Comparison of ENCODE assay signal across 8 cellular contexts in the genomic region with DNA sequence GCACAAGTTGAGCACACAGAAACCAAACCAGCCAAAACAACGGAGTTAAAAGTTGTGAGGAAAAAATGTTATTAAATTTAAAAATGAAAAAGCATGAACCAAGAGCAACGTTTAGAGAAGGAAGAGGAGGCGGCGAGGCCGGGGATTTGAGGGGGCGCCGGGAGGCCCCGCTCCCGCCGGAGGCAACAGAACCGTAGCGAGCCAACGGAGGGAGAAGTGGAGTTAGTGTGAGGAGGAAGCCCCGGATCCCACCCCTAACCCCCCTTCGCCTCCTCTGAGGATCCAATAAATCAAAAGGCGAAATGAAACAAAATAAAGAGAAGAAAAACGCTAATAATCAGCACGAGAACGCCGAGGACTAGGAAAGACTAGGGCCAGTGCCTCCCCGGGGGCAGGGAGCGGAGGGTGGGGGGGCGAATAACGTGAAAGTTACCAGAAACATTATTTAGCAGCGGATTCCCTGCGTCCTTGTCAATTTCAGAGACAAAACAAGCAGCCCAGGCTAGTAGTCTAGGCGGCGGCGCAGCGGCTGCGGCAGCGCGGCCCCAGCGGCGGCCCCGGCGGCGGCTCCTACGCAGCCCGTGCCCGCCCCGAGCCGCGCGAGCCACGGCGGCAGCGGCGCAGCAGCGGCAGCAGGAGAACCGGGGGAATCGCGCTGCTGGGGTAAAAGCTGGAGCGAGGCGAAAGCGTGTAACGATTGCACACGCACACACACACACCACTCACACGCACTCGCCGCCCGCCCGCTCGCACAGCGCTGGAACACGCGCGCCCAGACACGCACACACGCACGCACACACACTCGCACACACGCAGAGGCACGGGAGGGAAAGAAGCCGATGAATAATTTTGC. TPM values are rescaled to one million over a fixed set of nuclear protein-coding genes. Genes with fewer than 3 reads are reported as not detected.
DNase-seq lines count a peak whose midpoint lies in the region; ATAC-seq and TF ChIP-seq lines count a peak whose summit lies in the region.

No MANE protein-coding gene starts in this region.

- peak overlapping the region; percentile 38 for H3K9ac ChIP-seq in endodermal cell (ENCODE audit: extremely low read depth, low read length, poor library complexity, severe bottlenecking)

- H3K9me3 ChIP-seq in SJCRH30 (replicated peaks) (no peaks in the 10 kb centered on the region), endodermal cell (ENCODE audit: control insufficient read depth, low read length) (no peaks in the 10 kb centered on the region), aorta (ENCODE audit: control insufficient read depth, low read length) (no peaks in the 10 kb centered on the region)

- DNase-seq in SIG-M5 treated with dmso at 0.1 percent for 504 hours (lab: John Stamatoyannopoulos, UW; ENCODE audit: unreplicated experiment) (peak; percentile 34), SIG-M5 (lab: John Stamatoyannopoulos, UW) (no peak), SJCRH30 (peak; percentile 43 to 59), endodermal cell (peak; percentile 75), midbrain (lab: John Stamatoyannopoulos, UW) (peak; percentile 58), aorta (peak; percentile 57 to 83), omental fat pad (ENCODE audit: low spot score) (no peak)

- H3K27me3 ChIP-seq in SJCRH30, result no peaks in the 10 kb centered on the region
- H3K27me3 ChIP-seq in endodermal cell (ENCODE audit: control insufficient read depth, insufficient read depth, low read length, poor library complexity, severe bottlenecking), result peaks cover 75% of the 10 kb centered on the region
- H3K27me3 ChIP-seq in aorta (ENCODE audit: control insufficient read depth in 1 of 2, insufficient read depth in 2 of 2, low read length in 1 of 2), result no peaks in the 10 kb centered on the region

- peaks cover 85% of the 10 kb centered on the region for H3K27me3 Mint-ChIP-seq in endodermal cell (ENCODE audit: insufficient read depth)

- H3K27ac ChIP-seq in SJCRH30 (peak overlapping the region; percentile 89), endodermal cell (ENCODE audit: low read depth, low read length) (peak overlapping the region; percentile 89), aorta (ENCODE audit: low read depth in 1 of 2, low read length in 2 of 2) (peak overlapping the region; percentile 87 to 95)

- H3K9me3 Mint-ChIP-seq in endodermal cell, result no peaks in the 10 kb centered on the region

- peak overlapping the region; percentile 34 for H3K27ac Mint-ChIP-seq in endodermal cell

- peak overlapping the region; percentile 72 for H3K4me3 Mint-ChIP-seq in endodermal cell

- ATAC-seq in HG02763 (IDR thresholded peaks at IDR 0.05; ENCODE audit: unreplicated experiment), result peak; percentile 36
- no peak for ATAC-seq in aorta (ENCODE audit: low FRiP score)
- no peak for ATAC-seq in omental fat pad (ENCODE audit: low FRiP score)

- WGBS in endodermal cell (ENCODE audit: insufficient coverage in 1 of 2, insufficient read length in 1 of 2), 2 experiments, result 0 to 1% methylated on average over 22 to 74 of the region's 75 CpGs
- WGBS in aorta, 2 donors, result 0 to 1% methylated on average over 75 of the region's 75 CpGs

- H3K4me1 Mint-ChIP-seq in endodermal cell, result peaks cover 51% of the 10 kb centered on the region

- intact Hi-C loops in aorta (cut with DNase I), result loop anchor here (5.0 to 10.0 kb wide), 4 partner anchors 81 to 1584 kb away; partner anchors contain the start of gene CDIN1 (in 1 of the 2)

- TF ChIP-seq CTCF in endodermal cell (conservative IDR thresholded peaks at IDR 0.05), result no peak
- TF ChIP-seq CTCF in omental fat pad (IDR thresholded peaks at IDR 0.05), result no peak

- peaks cover 6% of the 10 kb centered on the region for H3K36me3 ChIP-seq in SJCRH30
- H3K36me3 ChIP-seq in endodermal cell (ENCODE audit: control insufficient read depth, insufficient read depth, low read length), result no peaks in the 10 kb centered on the region
- H3K36me3 ChIP-seq in aorta (ENCODE audit: control insufficient read depth in 1 of 2, insufficient read depth in 2 of 2, low read length in 1 of 2), result no peaks in the 10 kb centered on the region

- H3K4me3 ChIP-seq in SJCRH30, result peak overlapping the region; percentile 79
- H3K4me3 ChIP-seq in endodermal cell (ENCODE audit: low read length), result peak overlapping the region; percentile 95
- peak overlapping the region; percentile 79 to 99 for H3K4me3 ChIP-seq in aorta (ENCODE audit: low read length in 2 of 2)

- H3K4me1 ChIP-seq in SJCRH30 (no peaks in the 10 kb centered on the region), endodermal cell (ENCODE audit: control insufficient read depth, insufficient read depth, low read length) (peaks cover 4% of the 10 kb centered on the region), aorta (ENCODE audit: control insufficient read depth in 1 of 2, insufficient read depth in 2 of 2, low read length in 2 of 2) (no peaks in the 10 kb centered on the region)

- H3K36me3 Mint-ChIP-seq in endodermal cell (ENCODE audit: low read depth), result no peaks in the 10 kb centered on the region

RNA-seq across cellular contexts. Expression of gene MEIS2, which starts 1.7 kb away (rescaled TPM):
- 18.1 and 18.4 TPM in 2 replicates for total RNA-seq in SJCRH30 (2014; rRNA removed; shearing (Covaris generic))
- total RNA-seq in endodermal cell (1 to 10 TPM; 7.1 to 9.7 TPM), aorta (10 to 100 TPM; 29.1 to 58.7 TPM), omental fat pad (10 to 100 TPM; 28.3 to 87.5 (median 42.2) TPM)
- polyA plus RNA-seq in endodermal cell (2013, experiment 1 of 2), result 143 TPM
- polyA plus RNA-seq in endodermal cell (2013, experiment 2 of 2), result 119 TPM
- 10 to 100 TPM; 20.7 to 22.8 TPM for polyA plus RNA-seq in aorta

Comparison
In these comparisons a context has a peak if more than half of its experiments do, and no peak if none do; other contexts are left out.
1. DNase-seq: peak in SIG-M5 treated with dmso at 0.1 percent for 504 hours (single experiment), SJCRH30 (2 of 2), endodermal cell (single experiment), midbrain (single experiment) and aorta (2 of 2); none in SIG-M5 (single experiment) and omental fat pad (single experiment).
2. Peak in every context shown above with its lines, with median percentiles within 50 percentile points of each other: H3K27ac ChIP-seq and H3K4me3 ChIP-seq.